Comparison of ENCODE assay signal across 34 cellular contexts in genomic region chr19:3638208-3639193, GRCh38.
"Had no signal": no experiment of that assay in that cellular context is flagged by ENCODE, and none has a peak within 500 bp of the region (broad histone marks: within the 10 kb centered on the region; RNA-seq: fewer than 3 reads in every experiment).

No MANE protein-coding gene starts in this region.

- H3K36me3 Mint-ChIP-seq: activated naive CD4-positive, alpha-beta T cell treated with anti-CD3 and anti-CD28 coated beads, Interleukin-2, amount 50 U/mL, for 72 hours had no signal

- H3K27me3 Mint-ChIP-seq: activated CD4-positive, alpha-beta memory T cell treated with anti-CD3 and anti-CD28 coated beads for 36 hours; activated CD4-positive, alpha-beta T cell treated with anti-CD3 and anti-CD28 coated beads for 36 hours; activated CD4-positive, alpha-beta T cell treated with anti-CD3 and anti-CD28 coated beads, Interleukin-2, amount 10 ng/mL, durations not matched to agents 24 days and 14 days; activated CD8-positive, alpha-beta memory T cell treated with anti-CD3 and anti-CD28 coated beads, Interleukin-2, amount 10 ng/mL, durations not matched to agents 7 days and 5 days; activated naive CD4-positive, alpha-beta T cell treated with anti-CD3 and anti-CD28 coated beads, Interleukin-2, amount 10 ng/mL, durations not matched to agents 7 days and 5 days; activated naive CD8-positive, alpha-beta T cell treated with anti-CD3 and anti-CD28 coated beads, Interleukin-2, amount 10 ng/mL, durations not matched to agents 7 days and 5 days; brain; dendritic cell treated with granulocyte-macrophage colony-stimulating factor and Interleukin-4, amounts not matched to agents 40 ng/mL and 50 ng/mL, for 4 days; effector memory CD8-positive, alpha-beta T cell; T-helper 17 cell had no signal

- H3K27ac ChIP-seq: ascending aorta, breast epithelium, cardiac muscle cell, coronary artery, epithelial cell of prostate, esophagus squamous epithelium, gastroesophageal sphincter, WERI-Rb-1 had no signal

- H3K27ac Mint-ChIP-seq: activated CD4-positive, alpha-beta memory T cell treated with anti-CD3 and anti-CD28 coated beads for 36 hours; activated CD4-positive, alpha-beta T cell treated with anti-CD3 and anti-CD28 coated beads for 36 hours; activated CD4-positive, alpha-beta T cell treated with anti-CD3 and anti-CD28 coated beads, Interleukin-2, amount 10 ng/mL, durations not matched to agents 24 days and 14 days; activated CD8-positive, alpha-beta memory T cell treated with anti-CD3 and anti-CD28 coated beads, Interleukin-2, amount 10 ng/mL, durations not matched to agents 7 days and 5 days; activated CD8-positive, alpha-beta T cell treated with anti-CD3 and anti-CD28 coated beads, Interleukin-2, amount 10 ng/mL, durations not matched to agents 7 days and 5 days; activated naive CD4-positive, alpha-beta T cell treated with anti-CD3 and anti-CD28 coated beads, Interleukin-2, amount 10 ng/mL, durations not matched to agents 7 days and 5 days; activated naive CD8-positive, alpha-beta T cell treated with anti-CD3 and anti-CD28 coated beads, Interleukin-2, amount 10 ng/mL, durations not matched to agents 7 days and 5 days; activated T-cell treated with anti-CD3 and anti-CD28 coated beads, Interleukin-2, amount 50 U/mL, for 72 hours; brain; dendritic cell treated with granulocyte-macrophage colony-stimulating factor and Interleukin-4, amounts not matched to agents 40 ng/mL and 50 ng/mL, for 4 days; effector memory CD8-positive, alpha-beta T cell; T-helper 17 cell; T-helper 2 cell treated with Interferon-gamma antibody and Interleukin-4, amounts not matched to agents 5 μg/mL and 100 μg/mL, for 36 hours had no signal

- H3K36me3 ChIP-seq: breast epithelium had no signal

- H3K27me3 ChIP-seq: ascending aorta, breast epithelium, cardiac muscle cell, dorsolateral prefrontal cortex, esophagus squamous epithelium, gastroesophageal sphincter had no signal

- H3K4me3 Mint-ChIP-seq: activated CD4-positive, alpha-beta memory T cell treated with anti-CD3 and anti-CD28 coated beads for 36 hours; activated CD4-positive, alpha-beta T cell treated with anti-CD3 and anti-CD28 coated beads for 36 hours; activated CD4-positive, alpha-beta T cell treated with anti-CD3 and anti-CD28 coated beads, Interleukin-2, amount 10 ng/mL, durations not matched to agents 24 days and 14 days; activated CD8-positive, alpha-beta memory T cell treated with anti-CD3 and anti-CD28 coated beads, Interleukin-2, amount 10 ng/mL, durations not matched to agents 7 days and 5 days; activated CD8-positive, alpha-beta T cell treated with anti-CD3 and anti-CD28 coated beads, Interleukin-2, amount 10 ng/mL, durations not matched to agents 7 days and 5 days; activated naive CD4-positive, alpha-beta T cell treated with anti-CD3 and anti-CD28 coated beads, Interleukin-2, amount 10 ng/mL, durations not matched to agents 7 days and 5 days; activated naive CD8-positive, alpha-beta T cell treated with anti-CD3 and anti-CD28 coated beads, Interleukin-2, amount 10 ng/mL, durations not matched to agents 7 days and 5 days; activated T-cell treated with anti-CD3 and anti-CD28 coated beads, Interleukin-2, amount 50 U/mL, for 72 hours; brain; dendritic cell treated with granulocyte-macrophage colony-stimulating factor and Interleukin-4, amounts not matched to agents 40 ng/mL and 50 ng/mL, for 4 days; effector memory CD8-positive, alpha-beta T cell; T-helper 17 cell; T-helper 2 cell treated with Interferon-gamma antibody and Interleukin-4, amounts not matched to agents 5 μg/mL and 100 μg/mL, for 36 hours had no signal

- H3K4me3 ChIP-seq: ascending aorta, breast epithelium, cardiac muscle cell, coronary artery, dorsolateral prefrontal cortex, esophagus squamous epithelium, gastroesophageal sphincter had no signal

- ATAC-seq: activated CD4-positive, alpha-beta T cell treated with anti-CD3 and anti-CD28 coated beads for 36 hours; activated CD8-positive, alpha-beta memory T cell treated with anti-CD3 and anti-CD28 coated beads, Interleukin-2, amount 10 ng/mL, durations not matched to agents 7 days and 5 days; activated CD8-positive, alpha-beta T cell treated with anti-CD3 and anti-CD28 coated beads, Interleukin-2, amount 10 ng/mL, durations not matched to agents 7 days and 5 days; activated naive CD4-positive, alpha-beta T cell treated with anti-CD3 and anti-CD28 coated beads, Interleukin-2, amount 50 U/mL, for 72 hours; activated T-cell treated with anti-CD3 and anti-CD28 coated beads, Interleukin-2, amount 50 U/mL, for 72 hours; effector memory CD8-positive, alpha-beta T cell; gastroesophageal sphincter; T-helper 17 cell had no signal

- DNase-seq: activated CD4-positive, alpha-beta memory T cell treated with anti-CD3 and anti-CD28 coated beads for 36 hours; activated CD4-positive, alpha-beta T cell treated with anti-CD3 and anti-CD28 coated beads for 36 hours; activated CD4-positive, alpha-beta T cell treated with anti-CD3 and anti-CD28 coated beads, Interleukin-2, amount 10 ng/mL, durations not matched to agents 24 days and 14 days; activated CD4-positive, CD25-positive, alpha-beta regulatory T cell; activated CD4-positive, CD25-positive, alpha-beta regulatory T cell treated with anti-CD3 and anti-CD28 coated beads, Interleukin-2, amount 50 U/mL, for 72 hours; activated CD8-positive, alpha-beta memory T cell treated with anti-CD3 and anti-CD28 coated beads, Interleukin-2, amount 10 ng/mL, durations not matched to agents 7 days and 5 days; activated CD8-positive, alpha-beta memory T cell treated with anti-CD3 and anti-CD28 coated beads, Interleukin-2, amount 50 U/mL, for 4 hours; activated CD8-positive, alpha-beta T cell treated with anti-CD3 and anti-CD28 coated beads, Interleukin-2, amount 10 ng/mL, durations not matched to agents 7 days and 5 days; activated gamma-delta T cell; activated naive CD4-positive, alpha-beta T cell; activated naive CD4-positive, alpha-beta T cell treated with anti-CD3 and anti-CD28 coated beads, Interleukin-2, amount 10 ng/mL, durations not matched to agents 7 days and 5 days; activated naive CD8-positive, alpha-beta T cell treated with anti-CD3 and anti-CD28 coated beads, Interleukin-2, amount 10 ng/mL, durations not matched to agents 7 days and 5 days; activated T-cell treated with anti-CD3 and anti-CD28 coated beads, Interleukin-2, amount 50 U/mL, for 1 hour; activated T-cell treated with anti-CD3 and anti-CD28 coated beads, Interleukin-2, amount 50 U/mL, for 72 hours; central memory CD4-positive, alpha-beta T cell; cerebellar nuclear complex; dorsolateral prefrontal cortex; effector memory CD8-positive, alpha-beta T cell; esophagus squamous epithelium; foreskin melanocyte; T-helper 1 cell; T-helper 17 cell; T1000; WERI-Rb-1 had no signal

- H3K9me3 ChIP-seq: ascending aorta, breast epithelium, esophagus squamous epithelium, gastroesophageal sphincter had no signal

- H3K4me1 ChIP-seq: ascending aorta, breast epithelium, esophagus squamous epithelium, gastroesophageal sphincter had no signal

- H3K4me1 Mint-ChIP-seq: activated CD4-positive, alpha-beta T cell treated with anti-CD3 and anti-CD28 coated beads for 36 hours; activated CD8-positive, alpha-beta memory T cell treated with anti-CD3 and anti-CD28 coated beads, Interleukin-2, amount 10 ng/mL, durations not matched to agents 7 days and 5 days; activated naive CD4-positive, alpha-beta T cell treated with anti-CD3 and anti-CD28 coated beads, Interleukin-2, amount 10 ng/mL, durations not matched to agents 7 days and 5 days; activated naive CD8-positive, alpha-beta T cell treated with anti-CD3 and anti-CD28 coated beads, Interleukin-2, amount 10 ng/mL, durations not matched to agents 7 days and 5 days; brain had no signal

- H3K9me3 Mint-ChIP-seq: activated CD4-positive, alpha-beta memory T cell treated with anti-CD3 and anti-CD28 coated beads for 36 hours; activated CD4-positive, alpha-beta T cell treated with anti-CD3 and anti-CD28 coated beads, Interleukin-2, amount 10 ng/mL, durations not matched to agents 24 days and 14 days; activated naive CD4-positive, alpha-beta T cell treated with anti-CD3 and anti-CD28 coated beads, Interleukin-2, amount 10 ng/mL, durations not matched to agents 7 days and 5 days; activated naive CD4-positive, alpha-beta T cell treated with anti-CD3 and anti-CD28 coated beads, Interleukin-2, amount 50 U/mL, for 72 hours; activated naive CD8-positive, alpha-beta T cell treated with anti-CD3 and anti-CD28 coated beads, Interleukin-2, amount 10 ng/mL, durations not matched to agents 7 days and 5 days; activated T-cell treated with anti-CD3 and anti-CD28 coated beads, Interleukin-2, amount 50 U/mL, for 72 hours; brain; dendritic cell treated with granulocyte-macrophage colony-stimulating factor and Interleukin-4, amounts not matched to agents 40 ng/mL and 50 ng/mL, for 4 days; effector memory CD8-positive, alpha-beta T cell; T-helper 2 cell treated with Interferon-gamma antibody and Interleukin-4, amounts not matched to agents 5 μg/mL and 100 μg/mL, for 36 hours had no signal
